In genomic region chr2:30252723-30253688, GRCh38 we compare ENCODE assay signal across 1 cellular context.
TF ChIP-seq lines count a peak whose summit lies in the region.

No MANE protein-coding gene starts in this region.

TF ChIP-seq in K562, 482 proteins besides CTCF, POLR2A, EP300 and RAD21 (continued from another document and continues in another):
- TF ChIP-seq RBFOX2 (IDR thresholded peaks at IDR 0.05; ENCODE audit: low read depth, low read length) = peak; percentile 52
- TF ChIP-seq EWSR1 (IDR thresholded peaks at IDR 0.05; ENCODE audit: borderline replicate concordance, low read depth, partially characterized antibody) = no peak
- TF ChIP-seq PRDM10 (IDR thresholded peaks at IDR 0.05; ENCODE audit: partially characterized antibody) = peak; percentile 72
- TF ChIP-seq SOX6 (IDR thresholded peaks at IDR 0.05) = peak; percentile 94
- TF ChIP-seq ZNF347 (CRISPR knock-in tag; IDR thresholded peaks at IDR 0.05; ENCODE audit: low read depth) = no peak
- no peak for TF ChIP-seq ZNF140 (CRISPR knock-in tag; IDR thresholded peaks at IDR 0.05)
- peak; percentile 93 for TF ChIP-seq SMARCC2 (IDR thresholded peaks at IDR 0.05; ENCODE audit: low read depth)
- TF ChIP-seq PHB2 (IDR thresholded peaks at IDR 0.05; ENCODE audit: low read depth) = 0 out of 2 replicates have a peak, but pooled peaks have one; percentile 50
- peak; percentile 97 for TF ChIP-seq L3MBTL2 (IDR thresholded peaks at IDR 0.05)
- TF ChIP-seq, protein P1, sequence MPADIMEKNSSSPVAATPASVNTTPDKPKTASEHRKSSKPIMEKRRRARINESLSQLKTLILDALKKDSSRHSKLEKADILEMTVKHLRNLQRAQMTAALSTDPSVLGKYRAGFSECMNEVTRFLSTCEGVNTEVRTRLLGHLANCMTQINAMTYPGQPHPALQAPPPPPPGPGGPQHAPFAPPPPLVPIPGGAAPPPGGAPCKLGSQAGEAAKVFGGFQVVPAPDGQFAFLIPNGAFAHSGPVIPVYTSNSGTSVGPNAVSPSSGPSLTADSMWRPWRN (IDR thresholded peaks at IDR 0.05; ENCODE audit: low read depth) = peak; percentile 86
- 0 out of 2 replicates have a peak, but pooled peaks have one; percentile 58 for TF ChIP-seq IFI16 (CRISPR knock-in tag; IDR thresholded peaks at IDR 0.05)
- TF ChIP-seq SRSF1 (IDR thresholded peaks at IDR 0.05; ENCODE audit: low read depth, low read length) = no peak
- no peak for TF ChIP-seq ILF3 (IDR thresholded peaks at IDR 0.05; ENCODE audit: borderline replicate concordance)
- no peak for TF ChIP-seq ZNF174 (CRISPR knock-in tag; IDR thresholded peaks at IDR 0.05)
- no peak for TF ChIP-seq SREBF1 (IDR thresholded peaks at IDR 0.05; ENCODE audit: borderline replicate concordance, low read depth, low read length)
- no peak for TF ChIP-seq THRAP3 (IDR thresholded peaks at IDR 0.05; ENCODE audit: borderline replicate concordance)
- TF ChIP-seq, protein P2, sequence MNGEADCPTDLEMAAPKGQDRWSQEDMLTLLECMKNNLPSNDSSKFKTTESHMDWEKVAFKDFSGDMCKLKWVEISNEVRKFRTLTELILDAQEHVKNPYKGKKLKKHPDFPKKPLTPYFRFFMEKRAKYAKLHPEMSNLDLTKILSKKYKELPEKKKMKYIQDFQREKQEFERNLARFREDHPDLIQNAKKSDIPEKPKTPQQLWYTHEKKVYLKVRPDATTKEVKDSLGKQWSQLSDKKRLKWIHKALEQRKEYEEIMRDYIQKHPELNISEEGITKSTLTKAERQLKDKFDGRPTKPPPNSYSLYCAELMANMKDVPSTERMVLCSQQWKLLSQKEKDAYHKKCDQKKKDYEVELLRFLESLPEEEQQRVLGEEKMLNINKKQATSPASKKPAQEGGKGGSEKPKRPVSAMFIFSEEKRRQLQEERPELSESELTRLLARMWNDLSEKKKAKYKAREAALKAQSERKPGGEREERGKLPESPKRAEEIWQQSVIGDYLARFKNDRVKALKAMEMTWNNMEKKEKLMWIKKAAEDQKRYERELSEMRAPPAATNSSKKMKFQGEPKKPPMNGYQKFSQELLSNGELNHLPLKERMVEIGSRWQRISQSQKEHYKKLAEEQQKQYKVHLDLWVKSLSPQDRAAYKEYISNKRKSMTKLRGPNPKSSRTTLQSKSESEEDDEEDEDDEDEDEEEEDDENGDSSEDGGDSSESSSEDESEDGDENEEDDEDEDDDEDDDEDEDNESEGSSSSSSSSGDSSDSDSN (IDR thresholded peaks at IDR 0.05; ENCODE audit: borderline replicate concordance in 1 of 2, low read depth in 2 of 2, low read length in 2 of 2) = peak in 1 of 2 experiments; percentile 44; a peak in 1 of 4 replicates
- TF ChIP-seq NR2C1 (IDR thresholded peaks at IDR 0.05) = peak; percentile 92
- TF ChIP-seq NR2C1 (tag; IDR thresholded peaks at IDR 0.05) = peak; percentile 96
- no peak for TF ChIP-seq ZNF696 (CRISPR knock-in tag; conservative IDR thresholded peaks at IDR 0.05)
- TF ChIP-seq ZNF232 (CRISPR knock-in tag; IDR thresholded peaks at IDR 0.05) = no peak
- TF ChIP-seq ESRRB (CRISPR knock-in tag; IDR thresholded peaks at IDR 0.05; ENCODE audit: borderline replicate concordance) = no peak
- TF ChIP-seq ZNF408 (CRISPR knock-in tag; IDR thresholded peaks at IDR 0.05; ENCODE audit: low read depth) = no peak
- peak in 1 of 2 experiments; percentile 98; a peak in 2 of 4 replicates for TF ChIP-seq ZNF318 (IDR thresholded peaks at IDR 0.05; ENCODE audit: borderline replicate concordance in 1 of 2, low read depth in 1 of 2)
- no peak for TF ChIP-seq NFIX (CRISPR knock-in tag; IDR thresholded peaks at IDR 0.05; ENCODE audit: low read depth)
- TF ChIP-seq TARDBP (IDR thresholded peaks at IDR 0.05) = no peak; the same call in 1 of the 2 replicates
- no peak for TF ChIP-seq MCM5 (IDR thresholded peaks at IDR 0.05; ENCODE audit: low read depth)
- TF ChIP-seq, protein P3, sequence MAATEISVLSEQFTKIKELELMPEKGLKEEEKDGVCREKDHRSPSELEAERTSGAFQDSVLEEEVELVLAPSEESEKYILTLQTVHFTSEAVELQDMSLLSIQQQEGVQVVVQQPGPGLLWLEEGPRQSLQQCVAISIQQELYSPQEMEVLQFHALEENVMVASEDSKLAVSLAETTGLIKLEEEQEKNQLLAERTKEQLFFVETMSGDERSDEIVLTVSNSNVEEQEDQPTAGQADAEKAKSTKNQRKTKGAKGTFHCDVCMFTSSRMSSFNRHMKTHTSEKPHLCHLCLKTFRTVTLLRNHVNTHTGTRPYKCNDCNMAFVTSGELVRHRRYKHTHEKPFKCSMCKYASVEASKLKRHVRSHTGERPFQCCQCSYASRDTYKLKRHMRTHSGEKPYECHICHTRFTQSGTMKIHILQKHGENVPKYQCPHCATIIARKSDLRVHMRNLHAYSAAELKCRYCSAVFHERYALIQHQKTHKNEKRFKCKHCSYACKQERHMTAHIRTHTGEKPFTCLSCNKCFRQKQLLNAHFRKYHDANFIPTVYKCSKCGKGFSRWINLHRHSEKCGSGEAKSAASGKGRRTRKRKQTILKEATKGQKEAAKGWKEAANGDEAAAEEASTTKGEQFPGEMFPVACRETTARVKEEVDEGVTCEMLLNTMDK (IDR thresholded peaks at IDR 0.05; ENCODE audit: borderline replicate concordance, insufficient read depth, low read depth, low read length, poor library complexity, severe bottlenecking) = no peak
- no peak; the same call in 1 of the 2 replicates for TF ChIP-seq TAF7 (tag; IDR thresholded peaks at IDR 0.05)
- peak; percentile 25 for TF ChIP-seq SMAD1 (IDR thresholded peaks at IDR 0.05; ENCODE audit: low read depth, low read length, partially characterized antibody)
- TF ChIP-seq, protein P4, sequence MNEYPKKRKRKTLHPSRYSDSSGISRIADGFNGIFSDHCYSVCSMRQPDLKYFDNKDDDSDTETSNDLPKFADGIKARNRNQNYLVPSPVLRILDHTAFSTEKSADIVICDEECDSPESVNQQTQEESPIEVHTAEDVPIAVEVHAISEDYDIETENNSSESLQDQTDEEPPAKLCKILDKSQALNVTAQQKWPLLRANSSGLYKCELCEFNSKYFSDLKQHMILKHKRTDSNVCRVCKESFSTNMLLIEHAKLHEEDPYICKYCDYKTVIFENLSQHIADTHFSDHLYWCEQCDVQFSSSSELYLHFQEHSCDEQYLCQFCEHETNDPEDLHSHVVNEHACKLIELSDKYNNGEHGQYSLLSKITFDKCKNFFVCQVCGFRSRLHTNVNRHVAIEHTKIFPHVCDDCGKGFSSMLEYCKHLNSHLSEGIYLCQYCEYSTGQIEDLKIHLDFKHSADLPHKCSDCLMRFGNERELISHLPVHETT (CRISPR knock-in tag; conservative IDR thresholded peaks at IDR 0.05 in 1 of 2, IDR thresholded peaks at IDR 0.05 in 1 of 2) = peak in 1 of 2 experiments; percentile 84; a peak in 2 of 4 replicates
- peak; percentile 92 for TF ChIP-seq NBN (IDR thresholded peaks at IDR 0.05; ENCODE audit: low read depth)
- 0 out of 2 replicates have a peak, but pooled peaks have one; percentile 29 for TF ChIP-seq ZFP1 (CRISPR knock-in tag; IDR thresholded peaks at IDR 0.05)
- TF ChIP-seq DIDO1 (tag; IDR thresholded peaks at IDR 0.05; ENCODE audit: low read depth) = no peak
- TF ChIP-seq ZNF184 (CRISPR knock-in tag; IDR thresholded peaks at IDR 0.05) = no peak
- no peak for TF ChIP-seq HDAC6 (IDR thresholded peaks at IDR 0.05; ENCODE audit: low read depth, low read length)
- TF ChIP-seq BACH1 (tag; IDR thresholded peaks at IDR 0.05) = peak; percentile 97
- TF ChIP-seq, protein P5, sequence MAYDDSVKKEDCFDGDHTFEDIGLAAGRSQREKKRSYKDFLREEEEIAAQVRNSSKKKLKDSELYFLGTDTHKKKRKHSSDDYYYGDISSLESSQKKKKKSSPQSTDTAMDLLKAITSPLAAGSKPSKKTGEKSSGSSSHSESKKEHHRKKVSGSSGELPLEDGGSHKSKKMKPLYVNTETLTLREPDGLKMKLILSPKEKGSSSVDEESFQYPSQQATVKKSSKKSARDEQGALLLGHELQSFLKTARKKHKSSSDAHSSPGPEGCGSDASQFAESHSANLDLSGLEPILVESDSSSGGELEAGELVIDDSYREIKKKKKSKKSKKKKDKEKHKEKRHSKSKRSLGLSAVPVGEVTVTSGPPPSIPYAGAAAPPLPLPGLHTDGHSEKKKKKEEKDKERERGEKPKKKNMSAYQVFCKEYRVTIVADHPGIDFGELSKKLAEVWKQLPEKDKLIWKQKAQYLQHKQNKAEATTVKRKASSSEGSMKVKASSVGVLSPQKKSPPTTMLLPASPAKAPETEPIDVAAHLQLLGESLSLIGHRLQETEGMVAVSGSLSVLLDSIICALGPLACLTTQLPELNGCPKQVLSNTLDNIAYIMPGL (CRISPR knock-in tag; IDR thresholded peaks at IDR 0.05) = no peak
- peak; percentile 65; the same call in 1 of the 2 replicates for TF ChIP-seq NR2F6 (CRISPR knock-in tag; IDR thresholded peaks at IDR 0.05)
- no peak for TF ChIP-seq MCM3 (IDR thresholded peaks at IDR 0.05)
- TF ChIP-seq MCM7 (IDR thresholded peaks at IDR 0.05) = no peak
